ENCODE assay signal across 20 cellular contexts in the genomic region with DNA sequence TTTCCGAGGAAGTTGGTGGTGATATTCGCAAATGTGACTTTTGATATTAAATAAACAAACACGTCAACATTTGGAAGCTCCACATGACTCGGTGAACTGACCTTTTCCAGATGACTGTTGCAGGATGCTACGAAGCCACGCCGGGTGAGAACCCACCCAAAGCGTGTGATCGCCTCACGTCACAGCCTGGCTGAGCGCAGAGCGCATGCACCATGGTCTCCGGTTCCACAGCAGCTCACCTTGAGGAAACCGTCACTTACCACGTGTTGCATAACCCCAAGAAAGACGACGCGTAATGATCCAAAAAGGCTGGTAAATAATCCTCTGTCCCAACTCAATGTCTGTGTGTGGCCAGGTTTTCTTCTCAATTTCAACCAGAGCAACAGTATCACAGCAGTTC.
"Had no signal": no experiment of that assay in that cellular context is flagged by ENCODE, and none has a peak within 500 bp of the region (broad histone marks: within the 10 kb centered on the region; RNA-seq: fewer than 3 reads in every experiment).

No MANE protein-coding gene starts in this region.

- H3K27me3 ChIP-seq: foreskin keratinocyte had no signal

- H3K4me1 Mint-ChIP-seq: activated CD4-positive, alpha-beta T cell treated with anti-CD3 and anti-CD28 coated beads for 36 hours; activated naive CD4-positive, alpha-beta T cell treated with anti-CD3 and anti-CD28 coated beads, Interleukin-2, amount 10 ng/mL, durations not matched to agents 7 days and 5 days had no signal

- H3K36me3 ChIP-seq: upper lobe of left lung had no signal

- H3K36me3 Mint-ChIP-seq: activated naive CD4-positive, alpha-beta T cell treated with anti-CD3 and anti-CD28 coated beads, Interleukin-2, amount 10 ng/mL, durations not matched to agents 7 days and 5 days had no signal

- DNase-seq: activated CD4-positive, alpha-beta T cell treated with anti-CD3 and anti-CD28 coated beads for 36 hours; activated CD4-positive, alpha-beta T cell treated with anti-CD3 and anti-CD28 coated beads, Interleukin-2, amount 50 U/mL, for 4 hours; activated CD8-positive, alpha-beta memory T cell treated with anti-CD3 and anti-CD28 coated beads for 24 hours; activated CD8-positive, alpha-beta memory T cell treated with anti-CD3 and anti-CD28 coated beads, Interleukin-2, amount 50 U/mL, for 48 hours; activated naive CD4-positive, alpha-beta T cell treated with anti-CD3 and anti-CD28 coated beads, Interleukin-2, amount 10 ng/mL, durations not matched to agents 7 days and 5 days; activated T-cell treated with anti-CD3 and anti-CD28 coated beads, Interleukin-2, amount 50 U/mL, for 4 hours; dermis blood vessel endothelial cell; effector CD8-positive, alpha-beta T cell; erythroblast; foreskin keratinocyte; mammary epithelial cell; nephron progenitor cell; stimulated activated CD4-positive, alpha-beta T cell treated with anti-CD3 and anti-CD28 coated beads, Interleukin-4, amount 100 ng/mL, for 1 hour; stimulated activated naive CD4-positive, alpha-beta T cell; SW 1271; T-helper 2 cell had no signal

- ATAC-seq: activated CD4-positive, alpha-beta T cell treated with anti-CD3 and anti-CD28 coated beads for 36 hours; activated T-cell treated with anti-CD3 and anti-CD28 coated beads, Interleukin-2, amount 50 U/mL, for 4 hours; foreskin keratinocyte; left lobe of liver had no signal

- H3K9me3 Mint-ChIP-seq: activated T-cell treated with anti-CD3 and anti-CD28 coated beads, Interleukin-2, amount 50 U/mL, for 4 hours; activated T-helper 2 cell treated with anti-CD3 and anti-CD28 coated beads, Interferon-gamma antibody, Interleukin-2, Interleukin-4, amounts not matched to agents 10 μg/mL and 5 μg/mL and 100 μg/mL, durations not matched to agents 14 hours and 24 hours and 36 hours; nephron progenitor cell had no signal

- H3K4me3 ChIP-seq: upper lobe of left lung had no signal

- H3K27me3 Mint-ChIP-seq: activated CD4-positive, alpha-beta T cell treated with anti-CD3 and anti-CD28 coated beads for 36 hours; activated naive CD4-positive, alpha-beta T cell treated with anti-CD3 and anti-CD28 coated beads, Interleukin-2, amount 10 ng/mL, durations not matched to agents 7 days and 5 days had no signal

- H3K4me3 Mint-ChIP-seq: activated CD4-positive, alpha-beta T cell treated with anti-CD3 and anti-CD28 coated beads for 36 hours; activated naive CD4-positive, alpha-beta T cell treated with anti-CD3 and anti-CD28 coated beads, Interleukin-2, amount 10 ng/mL, durations not matched to agents 7 days and 5 days; activated T-cell treated with anti-CD3 and anti-CD28 coated beads, Interleukin-2, amount 50 U/mL, for 4 hours; nephron progenitor cell had no signal

- H3K27ac Mint-ChIP-seq: activated CD4-positive, alpha-beta T cell treated with anti-CD3 and anti-CD28 coated beads for 36 hours; activated naive CD4-positive, alpha-beta T cell treated with anti-CD3 and anti-CD28 coated beads, Interleukin-2, amount 10 ng/mL, durations not matched to agents 7 days and 5 days; activated T-helper 2 cell treated with anti-CD3 and anti-CD28 coated beads, Interferon-gamma antibody, Interleukin-2, Interleukin-4, amounts not matched to agents 10 μg/mL and 5 μg/mL and 100 μg/mL, durations not matched to agents 14 hours and 24 hours and 36 hours; nephron progenitor cell had no signal

- H3K9me3 ChIP-seq: upper lobe of left lung had no signal

- H3K27ac ChIP-seq: foreskin keratinocyte, upper lobe of left lung, VCaP had no signal
